In the genomic region with DNA sequence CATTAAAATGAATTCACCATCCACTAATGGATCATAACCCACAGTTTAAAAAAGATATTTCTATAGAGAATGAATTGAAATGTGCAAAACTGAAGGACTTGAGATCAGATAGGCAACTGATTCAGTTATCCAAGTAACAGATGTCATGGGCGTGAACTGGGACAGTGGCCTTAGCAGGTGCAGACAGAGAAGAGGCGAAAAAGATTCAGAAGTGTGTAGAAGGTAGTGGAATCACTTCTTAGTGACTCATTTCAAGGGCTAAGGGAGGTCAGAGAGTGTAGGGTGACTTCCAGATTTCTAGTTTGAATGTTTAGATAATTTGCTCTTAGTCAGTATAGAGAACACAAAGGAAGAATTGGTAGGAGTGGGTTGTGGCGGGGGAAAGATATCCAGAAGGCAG, we compare ENCODE assay signal across 17 cellular contexts.
A peak's percentile ranks its signal among the peaks of the same experiment; 100 is the strongest.
DNase-seq lines count a peak whose midpoint lies in the region; ATAC-seq, FAIRE-seq and TF ChIP-seq lines count a peak whose summit lies in the region.
"Had no signal": no experiment of that assay in that cellular context is flagged by ENCODE, and none has a peak within 500 bp of the region (broad histone marks: within the 10 kb centered on the region; RNA-seq: fewer than 3 reads in every experiment).

No MANE protein-coding gene starts in this region.

- TF ChIP-seq POLR2A in H54 (IDR thresholded peaks at IDR 0.05; ENCODE audit: low read depth, low read length) = no peak

- FAIRE-seq in H54 (lab: Jason Lieb, UNC) = peak; percentile 82
- no peak for FAIRE-seq in RCC 7860 (lab: Jason Lieb, UNC)
- FAIRE-seq: islet of Langerhans had no signal

- intact Hi-C loops in lower lobe of right lung (cut with DNase I) = no loop called here

- H3K36me3 ChIP-seq in lower lobe of right lung = no peaks in the 10 kb centered on the region
- no peaks in the 10 kb centered on the region for H3K36me3 ChIP-seq in BE2C

- no peaks in the 10 kb centered on the region for H3K27me3 ChIP-seq in lower lobe of right lung (ENCODE audit: low read depth)
- H3K27me3 ChIP-seq in BE2C = no peaks in the 10 kb centered on the region

- H3K27ac ChIP-seq in lower lobe of right lung = no peak overlapping the region

- H3K4me1 ChIP-seq in lower lobe of right lung (no peaks in the 10 kb centered on the region), BE2C (no peaks in the 10 kb centered on the region)

- H3K9me3 ChIP-seq in lower lobe of right lung (no peaks in the 10 kb centered on the region), BE2C (no peaks in the 10 kb centered on the region)

- peak; percentile 43 for ATAC-seq in GM18519 (IDR thresholded peaks at IDR 0.05; ENCODE audit: low FRiP score, unreplicated experiment)
- peak; percentile 62 for ATAC-seq in HG03565 (IDR thresholded peaks at IDR 0.05; ENCODE audit: unreplicated experiment)
- ATAC-seq in lower lobe of right lung = no peak
- ATAC-seq: activated naive CD8-positive, alpha-beta T cell treated with anti-CD3 and anti-CD28 coated beads, Interleukin-2, amount 50 U/mL, for 24 hours had no signal

- H3K4me3 ChIP-seq in fibroblast of the aortic adventitia (ENCODE audit: low read depth, low read length) (no peak overlapping the region), lower lobe of right lung (no peak overlapping the region), BE2C (ENCODE audit: low read depth, low read length) (no peak overlapping the region)

- no peak for TF ChIP-seq CTCF in fibroblast of the aortic adventitia (IDR thresholded peaks at IDR 0.05; ENCODE audit: insufficient read depth, low read length)
- TF ChIP-seq CTCF in lower lobe of right lung (IDR thresholded peaks at IDR 0.05) = no peak
- TF ChIP-seq CTCF in BE2C (IDR thresholded peaks at IDR 0.05; ENCODE audit: low read depth, low read length) = no peak

- DNase-seq in H54 (ENCODE audit: insufficient read length, low spot score) (no peak), fibroblast of the aortic adventitia (ENCODE audit: low read depth) (peak; percentile 29), RCC 7860 (ENCODE audit: low spot score) (no peak), NCI-H1436 (lab: John Stamatoyannopoulos, UW) (no peak), lower lobe of right lung (no peak), BE2C (no peak)
- DNase-seq: activated naive CD8-positive, alpha-beta T cell treated with anti-CD3 and anti-CD28 coated beads, Interleukin-2, amount 50 U/mL, for 24 hours; CD4-positive, alpha-beta memory T cell; cortex of kidney; NCI-H1417 treated with DMSO at 0.1 percent for 48 hours; NCI-H526 treated with DMSO at 0.1 percent for 48 hours; retina; Right ventricle myocardium superior; stimulated activated CD4-positive, alpha-beta T cell treated with anti-CD3 and anti-CD28 coated beads, Interleukin-4, amount 100 ng/mL, for 4 hours had no signal

Comparison
In these comparisons a context has a peak if more than half of its experiments do, and no peak if none do; other contexts are left out.
1. ATAC-seq: peak in GM18519 (single experiment) and HG03565 (single experiment); none in lower lobe of right lung (0 of 2).